ENCODE assay signal across 1 cellular context in the genomic region with DNA sequence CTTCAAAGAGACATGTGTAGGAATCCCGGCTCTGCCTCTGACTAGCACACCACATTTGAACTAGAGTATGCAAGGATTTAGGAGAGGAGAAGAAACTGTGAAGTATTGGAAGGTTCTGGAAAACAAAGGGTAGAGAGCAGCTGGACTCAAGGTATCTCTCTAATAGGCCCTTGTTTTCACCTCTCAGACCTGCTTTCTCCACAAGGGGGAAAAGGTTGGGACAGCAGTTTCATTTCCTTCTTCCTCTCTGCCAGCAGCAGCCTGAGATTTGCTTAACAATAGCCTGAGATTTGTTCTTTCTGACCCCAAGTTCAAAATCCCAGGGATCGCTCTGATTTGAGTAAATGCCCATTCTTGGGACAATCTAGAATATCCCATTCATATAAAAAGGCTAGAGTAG.
TF ChIP-seq lines count a peak whose summit lies in the region.

No MANE protein-coding gene starts in this region.

TF ChIP-seq in H1, 55 proteins besides CTCF, POLR2A, EP300 and RAD21:
- no peak for TF ChIP-seq SIN3A (conservative IDR thresholded peaks at IDR 0.05 in 1 of 2, IDR thresholded peaks at IDR 0.05 in 1 of 2; ENCODE audit: low read depth in 1 of 2, low read length in 2 of 2)
- TF ChIP-seq JUN (IDR thresholded peaks at IDR 0.05; ENCODE audit: low read depth, low read length) = no peak
- TF ChIP-seq CREB1 (IDR thresholded peaks at IDR 0.05) = no peak
- TF ChIP-seq TBP (IDR thresholded peaks at IDR 0.05; ENCODE audit: low read depth, low read length) = no peak
- TF ChIP-seq BRCA1 (IDR thresholded peaks at IDR 0.05; ENCODE audit: low read depth, low read length) = no peak
- no peak for TF ChIP-seq RXRA (IDR thresholded peaks at IDR 0.05; ENCODE audit: insufficient read depth, low read depth, low read length)
